In genomic region chr11:102116453-102117205, GRCh38 we compare ENCODE assay signal across 19 cellular contexts. TPM values are rescaled to one million over a fixed set of nuclear protein-coding genes. Genes with fewer than 3 reads are reported as not detected.
A peak's percentile ranks its signal among the peaks of the same experiment; 100 is the strongest.
DNase-seq lines count a peak whose midpoint lies in the region; ATAC-seq and TF ChIP-seq lines count a peak whose summit lies in the region.
"Had no signal": no experiment of that assay in that cellular context is flagged by ENCODE, and none has a peak within 500 bp of the region (broad histone marks: within the 10 kb centered on the region; RNA-seq: fewer than 3 reads in every experiment).

No MANE protein-coding gene starts in this region.

- H3K27ac Mint-ChIP-seq in GM23338 (no peak overlapping the region), WTC11 (peak overlapping the region; percentile 90; the same call in 1 of the 2 replicates)
- no peak overlapping the region for H3K27ac Mint-ChIP-seq in activated CD8-positive, alpha-beta memory T cell treated with anti-CD3 and anti-CD28 coated beads, Interleukin-2, amount 10 ng/mL, durations not matched to agents 7 days and 5 days
- H3K27ac Mint-ChIP-seq: activated naive CD8-positive, alpha-beta T cell; activated T-cell treated with anti-CD3 and anti-CD28 coated beads, Interleukin-2, amount 50 U/mL, for 24 hours had no signal

- peak overlapping the region; percentile 64; the same call in 1 of the 2 replicates for H3K27ac ChIP-seq in GM23338 (ENCODE audit: low read depth)
- H3K27ac ChIP-seq: spleen had no signal

- intact Hi-C loops in cardiac septum (cut with DNase I), result no loop called here

- H3K27me3 ChIP-seq in GM23338 (ENCODE audit: insufficient read depth) (no peaks in the 10 kb centered on the region), skeletal muscle satellite cell (ENCODE audit: control insufficient read depth, insufficient read depth, low read length) (no peaks in the 10 kb centered on the region)

- no peaks in the 10 kb centered on the region for H3K9me3 ChIP-seq in skeletal muscle satellite cell (replicated peaks; ENCODE audit: low read length)
- H3K9me3 ChIP-seq: spleen had no signal

- CTCF ChIA-PET in WTC11 (lab: Charles Lee), result no interaction called here
- CTCF ChIA-PET in activated CD8-positive, alpha-beta memory T cell treated with anti-CD3 and anti-CD28 coated beads, Interleukin-2, amount 10 ng/mL, durations not matched to agents 7 days and 5 days (lab: Charles Lee), result no interaction called here

- POLR2A ChIA-PET in WTC11 (lab: Charles Lee), result interaction anchor here (0.7 kb wide), 1 partner anchor 941 kb away, joined by 4 read pairs; no protein-coding TSS in a partner anchor

- peaks cover 94% of the 10 kb centered on the region for H3K79me2 ChIP-seq in GM23338 (replicated peaks; ENCODE audit: insufficient read depth)

- ATAC-seq in GM23338 (no peak), WTC11 (no peak)
- ATAC-seq in activated CD8-positive, alpha-beta memory T cell treated with anti-CD3 and anti-CD28 coated beads, Interleukin-2, amount 10 ng/mL, durations not matched to agents 7 days and 5 days, result no peak
- ATAC-seq: HCT116; K562; stimulated activated naive CD8-positive, alpha-beta T cell treated with anti-CD3 and anti-CD28 coated beads, Interleukin-15, Interleukin-2, amounts not matched to agents 100 U/mL and 50 U/mL, for 24 hours had no signal

- H3K27me3 Mint-ChIP-seq in GM23338 (ENCODE audit: insufficient read depth, low read depth, poor library complexity), result peaks cover 3% of the 10 kb centered on the region
- H3K27me3 Mint-ChIP-seq in WTC11 (ENCODE audit: low read depth), result no peaks in the 10 kb centered on the region
- H3K27me3 Mint-ChIP-seq in activated CD8-positive, alpha-beta memory T cell treated with anti-CD3 and anti-CD28 coated beads, Interleukin-2, amount 10 ng/mL, durations not matched to agents 7 days and 5 days, result peaks cover 54% of the 10 kb centered on the region

- no peak for DNase-seq in GM23338 (ENCODE audit: low spot score)
- no peak for DNase-seq in WTC11 (ENCODE audit: low spot score)
- DNase-seq in kidney glomerular epithelial cell (lab: John Stamatoyannopoulos, UW), result peak; percentile 37
- DNase-seq in T-helper 2 cell, result no peak
- no peak for DNase-seq in stimulated activated CD4-positive, alpha-beta T cell treated with anti-CD3 and anti-CD28 coated beads, Interleukin-2, amount 100 ng/mL, for 24 hours
- no peak for DNase-seq in activated CD8-positive, alpha-beta memory T cell treated with anti-CD3 and anti-CD28 coated beads, Interleukin-2, amount 10 ng/mL, durations not matched to agents 7 days and 5 days
- DNase-seq in cardiac septum (ENCODE audit: low spot score), result no peak
- DNase-seq: activated T-cell treated with anti-CD3 and anti-CD28 coated beads, Interleukin-2, amount 50 U/mL, for 24 hours; GF-D8; NCI-H1092; NK-92 treated with Interleukin-12 subunit alpha and Interleukin-12 subunit beta, amount 100 ng/mL, for 24 hours; posterior cingulate gyrus; SHP77 treated with DMSO at 0.1 percent for 48 hours; spleen; stimulated activated naive CD8-positive, alpha-beta T cell treated with anti-CD3 and anti-CD28 coated beads, Interleukin-15, Interleukin-2, amounts not matched to agents 100 U/mL and 50 U/mL, for 24 hours had no signal

- H4K20me1 ChIP-seq in GM23338 (replicated peaks; ENCODE audit: insufficient read depth), result no peaks in the 10 kb centered on the region

- no peaks in the 10 kb centered on the region for H3F3A ChIP-seq in GM23338 (replicated peaks; ENCODE audit: low read depth)

- H3K4me3 Mint-ChIP-seq in GM23338, result no peak overlapping the region; the same call in 2 of the 3 replicates
- H3K4me3 Mint-ChIP-seq in WTC11, result 0 out of 2 replicates have a peak overlapping the region, but pooled peaks have one; percentile 13
- H3K4me3 Mint-ChIP-seq in activated CD8-positive, alpha-beta memory T cell treated with anti-CD3 and anti-CD28 coated beads, Interleukin-2, amount 10 ng/mL, durations not matched to agents 7 days and 5 days, result no peak overlapping the region
- H3K4me3 Mint-ChIP-seq: activated naive CD8-positive, alpha-beta T cell; activated T-cell treated with anti-CD3 and anti-CD28 coated beads, Interleukin-2, amount 50 U/mL, for 24 hours had no signal

- H3K9ac ChIP-seq in skeletal muscle satellite cell (ENCODE audit: low read depth, low read length), result no peak overlapping the region

- peak overlapping the region; percentile 32; the same call in 1 of the 2 replicates for H3K4me3 ChIP-seq in GM23338
- H3K4me3 ChIP-seq in skeletal muscle satellite cell (ENCODE audit: low read length), result no peak overlapping the region
- H3K4me3 ChIP-seq: K562, spleen had no signal

- H3K4me1 ChIP-seq in GM23338 (ENCODE audit: insufficient read depth) (peaks cover 77% of the 10 kb centered on the region), skeletal muscle satellite cell (ENCODE audit: control insufficient read depth, insufficient read depth, low read length) (peaks cover 77% of the 10 kb centered on the region)

- no peaks in the 10 kb centered on the region for H3K36me3 ChIP-seq in GM23338 (ENCODE audit: insufficient read depth)
- peaks cover 12% of the 10 kb centered on the region for H3K36me3 ChIP-seq in skeletal muscle satellite cell (ENCODE audit: insufficient read depth, low read length)
- H3K36me3 ChIP-seq: spleen had no signal

- H3K9me2 ChIP-seq in GM23338 (ENCODE audit: insufficient read depth), result no peaks in the 10 kb centered on the region

- no peaks in the 10 kb centered on the region for H3K9me3 Mint-ChIP-seq in GM23338
- no peaks in the 10 kb centered on the region for H3K9me3 Mint-ChIP-seq in WTC11
- no peaks in the 10 kb centered on the region for H3K9me3 Mint-ChIP-seq in activated CD8-positive, alpha-beta memory T cell treated with anti-CD3 and anti-CD28 coated beads, Interleukin-2, amount 10 ng/mL, durations not matched to agents 7 days and 5 days (ENCODE audit: low read depth)
- H3K9me3 Mint-ChIP-seq: activated T-cell treated with anti-CD3 and anti-CD28 coated beads, Interleukin-2, amount 50 U/mL, for 24 hours had no signal

- H3K4me2 ChIP-seq in GM23338 (peak overlapping the region; percentile 62), skeletal muscle satellite cell (ENCODE audit: low read length) (peak overlapping the region; percentile 74)

- TF ChIP-seq CTCF in GM23338 (conservative IDR thresholded peaks at IDR 0.05; ENCODE audit: low read depth in 2 of 2) (no peak), WTC11 (IDR thresholded peaks at IDR 0.05) (no peak)

- H3K36me3 Mint-ChIP-seq in GM23338 (ENCODE audit: low read depth) (peaks cover 13% of the 10 kb centered on the region; the same call in 2 of the 3 replicates), WTC11 (peaks cover 6% of the 10 kb centered on the region)
- peaks cover 1% of the 10 kb centered on the region for H3K36me3 Mint-ChIP-seq in activated CD8-positive, alpha-beta memory T cell treated with anti-CD3 and anti-CD28 coated beads, Interleukin-2, amount 10 ng/mL, durations not matched to agents 7 days and 5 days
- H3K36me3 Mint-ChIP-seq: activated naive CD8-positive, alpha-beta T cell had no signal

- H3K4me1 Mint-ChIP-seq in GM23338 (peaks cover 71% of the 10 kb centered on the region), WTC11 (peaks cover 83% of the 10 kb centered on the region)
- peaks cover 7% of the 10 kb centered on the region for H3K4me1 Mint-ChIP-seq in activated CD8-positive, alpha-beta memory T cell treated with anti-CD3 and anti-CD28 coated beads, Interleukin-2, amount 10 ng/mL, durations not matched to agents 7 days and 5 days

- H2AFZ ChIP-seq in GM23338, result no peak overlapping the region

TF ChIP-seq in WTC11, 78 proteins besides CTCF, POLR2A, EP300 and RAD21:
- no peak for TF ChIP-seq USF2 (CRISPR knock-in tag; IDR thresholded peaks at IDR 0.05)

RNA-seq across cellular contexts. Expression of gene YAP1, which starts 6.4 kb away (rescaled TPM):
- 132 and 155 TPM in 2 replicates for total RNA-seq in GM23338 (2014; rRNA removed; shearing (Covaris generic))
- polyA plus RNA-seq in GM23338 (2016; fragmentation: Nextera tagmentation; extraction: Ambion mirVana), result 17.2 and 19.5 TPM in 2 replicates
- total RNA-seq in WTC11 (2021) (88.7 to 101 TPM (median 98.9 TPM) in 3 replicates), cardiac septum (74.9 TPM)
- total RNA-seq in skeletal muscle satellite cell (2012; rRNA removed), result 85.9 and 116 TPM in 2 replicates
- under 1 TPM in 1 of 2 experiments, not detected in 1; 0.09 TPM for total RNA-seq in activated CD8-positive, alpha-beta memory T cell treated with anti-CD3 and anti-CD28 coated beads, Interleukin-2, amount 10 ng/mL, durations not matched to agents 7 days and 5 days
- polyA plus RNA-seq: K562 had no signal

Comparison
In these comparisons a context has a peak if more than half of its experiments do, and no peak if none do; other contexts are left out.
1. RNA of gene YAP1, which starts 6.4 kb away (total RNA-seq): 132 to 155 TPM in GM23338, 88.7 to 101 TPM in WTC11 and 74.9 TPM in cardiac septum (single experiment); 0.09 TPM in activated CD8-positive, alpha-beta memory T cell treated with anti-CD3 and anti-CD28 coated beads, Interleukin-2, amount 10 ng/mL, durations not matched to agents 7 days and 5 days; every median in the first group is over 10 times any median in the second.